28 cellular contexts compared by ENCODE assay signal in genomic region chr13:98348476-98348875, GRCh38.
"Had no signal": no experiment of that assay in that cellular context is flagged by ENCODE, and none has a peak within 500 bp of the region (broad histone marks: within the 10 kb centered on the region; RNA-seq: fewer than 3 reads in every experiment).

No MANE protein-coding gene starts in this region.

- H3K27me3 Mint-ChIP-seq: dendritic cell treated with granulocyte-macrophage colony-stimulating factor and Interleukin-4, amounts not matched to agents 40 ng/mL and 50 ng/mL, for 4 days; type B pancreatic cell had no signal

- H3K27me3 ChIP-seq: ascending aorta, breast epithelium, spleen, vagina had no signal

- FAIRE-seq: TTC549 had no signal

- DNase-seq: activated CD4-positive, alpha-beta T cell treated with anti-CD3 and anti-CD28 coated beads for 1 hour; activated CD4-positive, alpha-beta T cell treated with anti-CD3 and anti-CD28 coated beads, Interleukin-2, amount 50 U/mL, for 1 hour; activated CD8-positive, alpha-beta T cell treated with anti-CD3 and anti-CD28 coated beads, Interleukin-2, amount 10 ng/mL, durations not matched to agents 7 days and 5 days; activated T-cell treated with anti-CD3 and anti-CD28 coated beads, Interleukin-2, amount 50 U/mL, for 1 hour; cerebellar nuclear complex; effector CD4-positive, alpha-beta T cell; erythroblast; foreskin melanocyte; kidney glomerular epithelial cell; left ventricle myocardium inferior; midbrain; occipital lobe; posterior cingulate gyrus; spleen; stimulated activated CD4-positive, alpha-beta T cell treated with anti-CD3 and anti-CD28 coated beads, Interleukin-4, amount 100 ng/mL, for 24 hours; stimulated activated naive CD4-positive, alpha-beta T cell treated with Interleukin-2 at 50 U/mL for 16 hours; T-helper 1 cell; WERI-Rb-1 had no signal

- H3K4me3 ChIP-seq: ascending aorta, breast epithelium, left ventricle myocardium inferior, spleen, thoracic aorta, vagina had no signal

- ATAC-seq: activated CD8-positive, alpha-beta T cell treated with anti-CD3 and anti-CD28 coated beads, Interleukin-2, amount 10 ng/mL, durations not matched to agents 7 days and 5 days; activated naive CD4-positive, alpha-beta T cell treated with anti-CD3 and anti-CD28 coated beads, Interleukin-2, amount 50 U/mL, for 72 hours; activated T-helper 17 cell treated with anti-CD3 and anti-CD28 coated beads, Interleukin-2, amount 50 U/mL, for 72 hours; natural killer cell treated with Interleukin-12 subunit alpha and Interleukin-12 subunit beta and Interleukin-15 and Interleukin-18, amount 100 ng/mL, for 72 hours had no signal

- H3K4me1 ChIP-seq: ascending aorta, breast epithelium, spleen had no signal

- H3K4me3 Mint-ChIP-seq: activated CD8-positive, alpha-beta T cell treated with anti-CD3 and anti-CD28 coated beads, Interleukin-2, amount 10 ng/mL, durations not matched to agents 7 days and 5 days; activated T-helper 17 cell treated with anti-CD3 and anti-CD28 coated beads, Interleukin-2, amount 50 U/mL, for 72 hours; dendritic cell treated with granulocyte-macrophage colony-stimulating factor and Interleukin-4, amounts not matched to agents 40 ng/mL and 50 ng/mL, for 4 days; natural killer cell treated with Interleukin-12 subunit alpha and Interleukin-12 subunit beta and Interleukin-15 and Interleukin-18, amount 100 ng/mL, for 72 hours; type B pancreatic cell had no signal

- H3K9me3 Mint-ChIP-seq: activated naive CD4-positive, alpha-beta T cell treated with anti-CD3 and anti-CD28 coated beads, Interleukin-2, amount 50 U/mL, for 72 hours; activated T-helper 17 cell treated with anti-CD3 and anti-CD28 coated beads, Interleukin-2, amount 50 U/mL, for 72 hours; dendritic cell treated with granulocyte-macrophage colony-stimulating factor and Interleukin-4, amounts not matched to agents 40 ng/mL and 50 ng/mL, for 4 days; natural killer cell treated with Interleukin-12 subunit alpha and Interleukin-12 subunit beta and Interleukin-15 and Interleukin-18, amount 100 ng/mL, for 72 hours; type B pancreatic cell had no signal

- H3K36me3 Mint-ChIP-seq: activated naive CD4-positive, alpha-beta T cell treated with anti-CD3 and anti-CD28 coated beads, Interleukin-2, amount 50 U/mL, for 72 hours; natural killer cell treated with Interleukin-12 subunit alpha and Interleukin-12 subunit beta and Interleukin-15 and Interleukin-18, amount 100 ng/mL, for 72 hours had no signal

- H3K4me1 Mint-ChIP-seq: activated T-helper 17 cell treated with anti-CD3 and anti-CD28 coated beads, Interleukin-2, amount 50 U/mL, for 72 hours had no signal

- H3K27ac ChIP-seq: ascending aorta, breast epithelium, left ventricle myocardium inferior, spleen, thoracic aorta, vagina, WERI-Rb-1 had no signal

- H3K27ac Mint-ChIP-seq: activated CD8-positive, alpha-beta T cell treated with anti-CD3 and anti-CD28 coated beads, Interleukin-2, amount 10 ng/mL, durations not matched to agents 7 days and 5 days; activated naive CD4-positive, alpha-beta T cell treated with anti-CD3 and anti-CD28 coated beads, Interleukin-2, amount 50 U/mL, for 72 hours; activated T-helper 17 cell treated with anti-CD3 and anti-CD28 coated beads, Interleukin-2, amount 50 U/mL, for 72 hours; dendritic cell treated with granulocyte-macrophage colony-stimulating factor and Interleukin-4, amounts not matched to agents 40 ng/mL and 50 ng/mL, for 4 days; natural killer cell treated with Interleukin-12 subunit alpha and Interleukin-12 subunit beta and Interleukin-15 and Interleukin-18, amount 100 ng/mL, for 72 hours; type B pancreatic cell had no signal

- H3K36me3 ChIP-seq: ascending aorta, breast epithelium, left ventricle myocardium inferior, spleen, thoracic aorta, vagina had no signal

- H3K9me3 ChIP-seq: ascending aorta, breast epithelium, left ventricle myocardium inferior, spleen, thoracic aorta, vagina had no signal
